8 cellular contexts compared by ENCODE assay signal in the genomic region with DNA sequence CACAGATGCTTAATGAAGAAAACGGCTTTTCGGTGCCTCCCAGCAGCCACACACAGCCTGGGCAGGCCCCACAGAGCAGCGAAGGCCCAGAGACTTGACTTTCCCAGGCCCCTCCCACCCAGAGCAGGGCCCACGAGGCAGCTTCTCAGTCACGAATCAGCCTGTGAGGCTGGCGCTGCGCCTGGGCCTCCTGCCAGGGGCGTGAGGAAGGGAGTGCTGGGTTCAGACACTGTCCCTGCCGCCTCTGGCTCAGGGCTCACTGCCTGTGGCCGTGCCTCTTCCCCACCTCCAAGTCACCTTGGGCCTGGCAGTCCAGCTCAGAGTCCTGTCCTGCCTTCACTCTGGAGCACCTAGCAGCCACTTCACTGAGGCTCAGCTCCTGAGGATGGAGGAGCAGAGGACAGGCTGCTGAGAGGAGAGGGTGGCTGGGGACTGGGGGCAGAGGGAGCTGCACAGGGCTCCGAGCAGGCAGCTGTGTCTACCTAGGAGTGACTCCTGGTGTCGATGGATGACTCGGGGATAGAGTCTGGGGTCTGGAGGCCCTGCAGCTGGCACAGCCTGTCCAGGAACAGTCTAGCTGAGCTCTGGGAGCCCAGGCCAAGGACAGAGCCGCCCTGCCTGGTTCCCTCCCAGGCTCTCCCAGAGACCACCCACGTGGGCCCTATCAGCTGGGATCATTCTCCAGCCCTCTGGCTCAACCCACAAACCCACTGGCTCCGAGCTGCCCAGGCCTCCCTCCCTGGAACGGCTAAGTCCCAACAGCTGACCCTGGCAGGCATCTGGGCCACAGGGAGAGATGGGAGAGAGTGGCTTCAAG. TPM values are rescaled to one million over a fixed set of nuclear protein-coding genes. Genes with fewer than 3 reads are reported as not detected.
DNase-seq lines count a peak whose midpoint lies in the region; ATAC-seq and TF ChIP-seq lines count a peak whose summit lies in the region.

No MANE protein-coding gene starts in this region.

- WGBS in body of pancreas, 2 donors = 50 to 66% methylated on average over 4 to 17 of the region's 17 CpGs

- no peaks in the 10 kb centered on the region for H3K9me3 ChIP-seq in body of pancreas

- peak; percentile 74 for ATAC-seq in body of pancreas
- no peak for ATAC-seq in HG03457 (IDR thresholded peaks at IDR 0.05; ENCODE audit: unreplicated experiment)

- no peak for TF ChIP-seq POLR2A in body of pancreas (IDR thresholded peaks at IDR 0.05)

- peaks cover 28% of the 10 kb centered on the region for H3K4me1 Mint-ChIP-seq in Calu3 (ENCODE audit: low read depth, unreplicated experiment)

- H3K27me3 ChIP-seq in body of pancreas = no peaks in the 10 kb centered on the region

- H3K27ac ChIP-seq in body of pancreas = peak overlapping the region in 1 of 4 donors; percentile 27

- H3K36me3 ChIP-seq in body of pancreas (replicated peaks in 1 of 2; ENCODE audit: insufficient read depth in 1 of 2, low read depth in 2 of 2) = no peaks in the 10 kb centered on the region

- peaks cover 11% of the 10 kb centered on the region for H3K36me3 Mint-ChIP-seq in Calu3 (ENCODE audit: insufficient read depth, unreplicated experiment)

- H3K4me3 ChIP-seq in body of pancreas (no peak overlapping the region), skeletal muscle cell (ENCODE audit: low read depth, low read length) (no peak overlapping the region)

- in situ Hi-C loops in GM13977 (cut with MboI; ENCODE audit: low pct_unique_long_range_greater_than_20kb, low sequenced_read_pairs, unreplicated experiment) = no loop called here

- peak; percentile 54 for DNase-seq in Calu3
- peak; percentile 61 for DNase-seq in NCI-H1092 (lab: John Stamatoyannopoulos, UW)
- peak; percentile 64 to 83 (median 78) for DNase-seq in body of pancreas
- DNase-seq in iPS-NIHi11 (ENCODE audit: low spot score) = peak; percentile 59
- DNase-seq in skeletal muscle cell (ENCODE audit: low read depth) = peak; percentile 76
- DNase-seq in GM13977 (ENCODE audit: low spot score) = no peak
- no peak for DNase-seq in NCI-H82 treated with DMSO at 0.1 percent for 48 hours (lab: John Stamatoyannopoulos, UW; ENCODE audit: unreplicated experiment)

- TF ChIP-seq CTCF in Calu3 (IDR thresholded peaks at IDR 0.05; ENCODE audit: unreplicated experiment) = no peak
- TF ChIP-seq CTCF in body of pancreas (IDR thresholded peaks at IDR 0.05) = no peak
- no peak for TF ChIP-seq CTCF in GM13977 (IDR thresholded peaks at IDR 0.05; ENCODE audit: extremely low read depth, insufficient read depth, missing control alignments)

- no peaks in the 10 kb centered on the region for H3K27me3 Mint-ChIP-seq in Calu3 (ENCODE audit: unreplicated experiment)

- no peaks in the 10 kb centered on the region for H3K9me3 Mint-ChIP-seq in Calu3 (ENCODE audit: low read depth, unreplicated experiment)

- no peak overlapping the region for H3K27ac Mint-ChIP-seq in Calu3 (ENCODE audit: unreplicated experiment)

- CTCF ChIA-PET in Calu3 (lab: Charles Lee) = interaction anchor here (0.6 to 1.6 kb wide), 4 partner anchors 9 to 1029 kb away, joined by 3 read pairs; no protein-coding TSS in a partner anchor

- intact Hi-C loops in Calu3 (cut with micrococcal nuclease; ENCODE audit: unreplicated experiment) = no loop called here
- intact Hi-C loops in body of pancreas (cut with DNase I) = no loop called here

- peaks cover 14% of the 10 kb centered on the region for H3K4me1 ChIP-seq in body of pancreas

- no peak overlapping the region for H3K4me3 Mint-ChIP-seq in Calu3 (ENCODE audit: low read depth, unreplicated experiment)

- BruUV-seq in Calu3 (replicated peaks; lab: Mats Ljungman, UMichigan) = no TSS peak

RNA-seq across cellular contexts. Expression of a gene that starts 36.4 kb away (rescaled TPM):
- total RNA-seq in Calu3 (2022) = 53.7 and 57.3 TPM in 2 replicates
- total RNA-seq in body of pancreas = 10 to 100 TPM; 27.5 to 33.9 TPM

Comparison
In these comparisons a context has a peak if more than half of its experiments do, and no peak if none do; other contexts are left out.
1. DNase-seq: peak in Calu3 (single experiment), NCI-H1092 (single experiment), body of pancreas (4 of 4), iPS-NIHi11 (single experiment) and skeletal muscle cell (single experiment); none in GM13977 (single experiment) and NCI-H82 treated with DMSO at 0.1 percent for 48 hours (single experiment).